In the genomic region with DNA sequence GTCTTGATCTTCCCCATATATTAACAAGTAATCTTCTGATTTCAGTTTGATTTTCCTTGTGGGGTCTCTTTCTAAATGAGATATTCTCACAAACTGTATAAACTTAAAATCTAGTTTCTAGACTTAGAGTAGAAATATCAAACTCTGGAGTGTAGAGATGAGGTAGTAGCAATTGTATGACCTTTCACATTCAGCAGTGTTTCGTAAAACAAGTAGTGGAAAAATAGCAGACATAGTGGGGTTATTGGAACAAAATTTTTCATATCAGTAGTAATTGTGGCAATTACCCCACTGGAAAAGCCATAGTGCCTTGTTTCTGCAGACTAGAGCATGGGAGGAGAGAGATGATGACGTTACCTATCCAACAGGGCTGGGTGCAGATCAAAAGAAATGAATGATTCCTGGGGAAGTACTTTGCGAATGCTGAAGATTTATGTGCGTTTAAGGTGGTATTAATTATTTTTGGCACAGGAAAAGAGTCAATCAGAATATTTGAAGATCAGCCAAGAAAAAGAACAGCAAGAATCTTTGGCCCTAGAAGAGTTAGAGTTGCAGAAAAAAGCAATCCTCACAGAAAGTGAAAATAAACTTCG, we compare ENCODE assay signal across 12 cellular contexts.
A peak's percentile ranks its signal among the peaks of the same experiment; 100 is the strongest.
DNase-seq lines count a peak whose midpoint lies in the region; ATAC-seq and TF ChIP-seq lines count a peak whose summit lies in the region.
"Had no signal": no experiment of that assay in that cellular context is flagged by ENCODE, and none has a peak within 500 bp of the region (broad histone marks: within the 10 kb centered on the region; RNA-seq: fewer than 3 reads in every experiment).

No MANE protein-coding gene starts in this region.

- H3K4me1 Mint-ChIP-seq in activated CD4-positive, alpha-beta T cell treated with anti-CD3 and anti-CD28 coated beads, Interleukin-2, amount 10 ng/mL, durations not matched to agents 24 days and 14 days: peaks cover 19% of the 10 kb centered on the region

- peaks cover 5 to 41% (median 5%) of the 10 kb centered on the region in 3 donors for H3K4me1 ChIP-seq in gastroesophageal sphincter
- H3K4me1 ChIP-seq: SJCRH30 had no signal

- in situ Hi-C loops in astrocyte of the spinal cord (cut with HindIII; ENCODE audit: low sequenced_read_pairs): no loop called here

- H3K27me3 Mint-ChIP-seq in activated CD4-positive, alpha-beta T cell treated with anti-CD3 and anti-CD28 coated beads, Interleukin-2, amount 10 ng/mL, durations not matched to agents 24 days and 14 days: no peaks in the 10 kb centered on the region

- ATAC-seq in gastroesophageal sphincter: no peak
- ATAC-seq in stimulated activated naive CD8-positive, alpha-beta T cell treated with anti-CD3 and anti-CD28 coated beads, Interleukin-15, Interleukin-2, amounts not matched to agents 100 U/mL and 50 U/mL, for 24 hours: peak; percentile 75
- ATAC-seq in HG02588 (IDR thresholded peaks at IDR 0.05; ENCODE audit: unreplicated experiment): no peak

- H3K9me3 ChIP-seq in gastroesophageal sphincter: no peaks in the 10 kb centered on the region
- H3K9me3 ChIP-seq: SJCRH30 had no signal

- peak overlapping the region; percentile 39 for H3K27ac Mint-ChIP-seq in activated CD4-positive, alpha-beta T cell treated with anti-CD3 and anti-CD28 coated beads, Interleukin-2, amount 10 ng/mL, durations not matched to agents 24 days and 14 days

- H3K4me3 ChIP-seq in astrocyte of the spinal cord (ENCODE audit: low read depth, low read length): no peak overlapping the region
- H3K4me3 ChIP-seq in gastroesophageal sphincter: peak overlapping the region; percentile 10 to 14
- H3K4me3 ChIP-seq: SJCRH30 had no signal

- H3K27me3 ChIP-seq in gastroesophageal sphincter: no peaks in the 10 kb centered on the region
- H3K27me3 ChIP-seq: SJCRH30 had no signal

- WGBS in gastroesophageal sphincter (ENCODE audit: low coverage in 1 of 2), 2 donors: 14 to 17% methylated on average over 5 of the region's 5 CpGs

- H3K36me3 Mint-ChIP-seq in activated CD4-positive, alpha-beta T cell treated with anti-CD3 and anti-CD28 coated beads, Interleukin-2, amount 10 ng/mL, durations not matched to agents 24 days and 14 days (ENCODE audit: low read depth): peaks cover 67% of the 10 kb centered on the region

- DNase-seq in activated CD4-positive, alpha-beta T cell treated with anti-CD3 and anti-CD28 coated beads, Interleukin-2, amount 10 ng/mL, durations not matched to agents 24 days and 14 days: no peak
- DNase-seq in activated CD4-positive, alpha-beta T cell treated with anti-CD3 and anti-CD28 coated beads, Interleukin-2, amount 50 U/mL, for 48 hours: no peak
- peak; percentile 75 for DNase-seq in astrocyte of the spinal cord (ENCODE audit: low read depth, low spot score)
- no peak for DNase-seq in stimulated activated naive CD8-positive, alpha-beta T cell treated with anti-CD3 and anti-CD28 coated beads, Interleukin-15, Interleukin-2, amounts not matched to agents 100 U/mL and 50 U/mL, for 24 hours
- DNase-seq in activated CD4-positive, CD25-positive, alpha-beta regulatory T cell (lab: John Stamatoyannopoulos, UW): no peak
- DNase-seq in COLO668 (lab: John Stamatoyannopoulos, UW; ENCODE audit: unreplicated experiment): no peak
- DNase-seq: 8988T, NCI-H1417 treated with DMSO at 0.1 percent for 48 hours, NCI-H446, SJCRH30 had no signal

- no peaks in the 10 kb centered on the region for H3K9me3 Mint-ChIP-seq in activated CD4-positive, alpha-beta T cell treated with anti-CD3 and anti-CD28 coated beads, Interleukin-2, amount 10 ng/mL, durations not matched to agents 24 days and 14 days

- intact Hi-C loops in activated CD4-positive, alpha-beta T cell treated with anti-CD3 and anti-CD28 coated beads, Interleukin-2, amount 10 ng/mL, durations not matched to agents 24 days and 14 days (cut with micrococcal nuclease): no loop called here

- TF ChIP-seq CTCF in astrocyte of the spinal cord (IDR thresholded peaks at IDR 0.05; ENCODE audit: low read depth, low read length) (no peak), gastroesophageal sphincter (IDR thresholded peaks at IDR 0.05) (no peak)

- no peak for TF ChIP-seq EP300 in gastroesophageal sphincter (IDR thresholded peaks at IDR 0.05)

- no peak for TF ChIP-seq POLR2A in gastroesophageal sphincter (IDR thresholded peaks at IDR 0.05)

- H3K27ac ChIP-seq in gastroesophageal sphincter: peak overlapping the region in 3 of 4 donors; percentile 13 to 51 (median 41)
- H3K27ac ChIP-seq: SJCRH30 had no signal

- H3K4me3 Mint-ChIP-seq in activated CD4-positive, alpha-beta T cell treated with anti-CD3 and anti-CD28 coated beads, Interleukin-2, amount 10 ng/mL, durations not matched to agents 24 days and 14 days: peak overlapping the region; percentile 4

- peaks cover 0 to 61% of the 10 kb centered on the region in 2 donors for H3K36me3 ChIP-seq in gastroesophageal sphincter
